In the genomic region with DNA sequence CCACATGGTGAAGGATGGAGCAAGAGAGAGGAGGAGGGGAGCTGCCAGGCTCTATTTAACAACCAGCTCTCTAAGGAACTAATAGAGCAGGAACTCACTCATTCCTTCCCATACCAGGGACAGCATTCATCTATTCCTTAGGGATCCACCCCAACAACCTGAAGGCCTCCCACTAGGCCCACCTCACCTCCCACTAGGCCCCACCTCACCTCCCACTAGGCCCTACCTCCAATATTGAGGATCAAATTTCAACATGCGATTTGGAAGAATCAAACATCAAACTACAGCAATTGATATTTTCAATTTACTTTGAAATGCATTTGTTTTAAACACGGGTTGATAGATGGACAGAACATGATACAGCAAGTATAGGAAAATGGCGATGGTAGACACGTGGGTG, we compare ENCODE assay signal across 28 cellular contexts.
"Had no signal": no experiment of that assay in that cellular context is flagged by ENCODE, and none has a peak within 500 bp of the region (broad histone marks: within the 10 kb centered on the region; RNA-seq: fewer than 3 reads in every experiment).

No MANE protein-coding gene starts in this region.

- DNase-seq: activated CD4-positive, alpha-beta T cell treated with anti-CD3 and anti-CD28 coated beads for 48 hours; activated CD4-positive, alpha-beta T cell treated with anti-CD3 and anti-CD28 coated beads, Interleukin-2, amount 50 U/mL, for 1 hour; activated CD4-positive, alpha-beta T cell treated with anti-CD3 and anti-CD28 coated beads, Interleukin-2, amount 50 U/mL, for 48 hours; activated CD8-positive, alpha-beta memory T cell treated with anti-CD3 and anti-CD28 coated beads for 24 hours; activated CD8-positive, alpha-beta T cell treated with anti-CD3 and anti-CD28 coated beads for 36 hours; activated effector memory CD4-positive, alpha-beta T cell treated with Interleukin-2 at 50 U/mL for 16 hours; activated gamma-delta T cell treated with Interleukin-2 at 50 U/mL for 16 hours; activated naive CD4-positive, alpha-beta T cell treated with anti-CD3 and anti-CD28 coated beads, Interleukin-2, amount 50 U/mL, for 16 hours; activated naive CD4-positive, alpha-beta T cell treated with Interleukin-2 at 50 U/mL for 16 hours; activated T-cell treated with anti-CD3 and anti-CD28 coated beads, Interleukin-2, amount 50 U/mL, for 4 hours; amniotic stem cell; anterior cingulate cortex; brain microvascular endothelial cell; dorsolateral prefrontal cortex; effector memory CD4-positive, alpha-beta T cell; endodermal cell; foreskin fibroblast; gastrocnemius medialis; glutamatergic neuron; heart left ventricle; hypothalamus; T1000 had no signal

- H3K9me3 ChIP-seq: gastrocnemius medialis, heart left ventricle had no signal

- H3K27me3 ChIP-seq: dorsolateral prefrontal cortex, gastrocnemius medialis had no signal

- FAIRE-seq: astrocyte, bronchial epithelial cell had no signal

- H3K27ac ChIP-seq: brain microvascular endothelial cell, coronary artery, dorsolateral prefrontal cortex, gastrocnemius medialis, heart left ventricle had no signal

- H3K36me3 ChIP-seq: brain microvascular endothelial cell, gastrocnemius medialis, heart left ventricle had no signal

- H3K4me3 ChIP-seq: coronary artery, dorsolateral prefrontal cortex, gastrocnemius medialis, heart left ventricle had no signal

- ATAC-seq: activated CD4-positive, CD25-positive, alpha-beta regulatory T cell treated with anti-CD3 and anti-CD28 coated beads, Interleukin-2, amount 50 U/mL, for 24 hours; activated CD8-positive, alpha-beta T cell treated with anti-CD3 and anti-CD28 coated beads for 36 hours; activated T-cell treated with anti-CD3 and anti-CD28 coated beads, Interleukin-2, amount 50 U/mL, for 4 hours; activated T-helper 17 cell treated with anti-CD3 and anti-CD28 coated beads, Interleukin-2, amount 50 U/mL, for 72 hours; esophagus mucosa; gastrocnemius medialis; heart left ventricle had no signal
